ENCODE assay signal across 11 cellular contexts in genomic region chr7:139094030-139094429, GRCh38. TPM values are rescaled to one million over a fixed set of nuclear protein-coding genes. Genes with fewer than 3 reads are reported as not detected.
DNase-seq lines count a peak whose midpoint lies in the region; ATAC-seq lines count a peak whose summit lies in the region.
"Had no signal": no experiment of that assay in that cellular context is flagged by ENCODE, and none has a peak within 500 bp of the region (broad histone marks: within the 10 kb centered on the region; RNA-seq: fewer than 3 reads in every experiment).

No MANE protein-coding gene starts in this region.

- no peaks in the 10 kb centered on the region for H3K9me3 Mint-ChIP-seq in IgD-negative memory B cell
- peaks cover 5% of the 10 kb centered on the region for H3K9me3 Mint-ChIP-seq in activated naive CD8-positive, alpha-beta T cell treated with anti-CD3 and anti-CD28 coated beads, Interleukin-2, amount 50 U/mL, for 24 hours
- no peaks in the 10 kb centered on the region for H3K9me3 Mint-ChIP-seq in natural killer cell treated with Interleukin-12 subunit alpha and Interleukin-12 subunit beta and Interleukin-15 and Interleukin-18, amount 100 ng/mL, for 72 hours

- ATAC-seq in activated naive CD8-positive, alpha-beta T cell treated with anti-CD3 and anti-CD28 coated beads, Interleukin-2, amount 50 U/mL, for 24 hours: no peak
- no peak for ATAC-seq in natural killer cell treated with Interleukin-12 subunit alpha and Interleukin-12 subunit beta and Interleukin-15 and Interleukin-18, amount 100 ng/mL, for 72 hours
- ATAC-seq in GM19395 (IDR thresholded peaks at IDR 0.05; ENCODE audit: unreplicated experiment) (no peak), GM19023 (IDR thresholded peaks at IDR 0.05; ENCODE audit: unreplicated experiment) (no peak)

- peak overlapping the region; percentile 70 to 88 (median 83); a peak in 21 of 22 replicates for H3K4me2 ChIP-seq in BLaER1 treated with 17β-estradiol and CSF1 and Interleukin-3, amounts not matched to agents 10 nM and 100 nM
- H3K4me2 ChIP-seq: PC-9 had no signal

- DNase-seq in activated naive CD8-positive, alpha-beta T cell treated with anti-CD3 and anti-CD28 coated beads, Interleukin-2, amount 50 U/mL, for 24 hours: no peak
- no peak for DNase-seq in natural killer cell treated with Interleukin-12 subunit alpha and Interleukin-12 subunit beta and Interleukin-15 and Interleukin-18, amount 100 ng/mL, for 72 hours (ENCODE audit: low spot score)
- DNase-seq in dermis blood vessel endothelial cell (no peak), NCI-H774 (lab: John Stamatoyannopoulos, UW) (no peak)
- DNase-seq: MM.1S, PC-9 had no signal

- H3K4me1 ChIP-seq in BLaER1 treated with 17β-estradiol and CSF1 and Interleukin-3, amounts not matched to agents 10 nM and 100 nM: peaks cover 43 to 83% (median 50%) of the 10 kb centered on the region in 10 experiments

- H4K20me1 ChIP-seq in BLaER1 treated with 17β-estradiol and CSF1 and Interleukin-3, amounts not matched to agents 10 nM and 100 nM: peaks cover 25 to 97% (median 85%) of the 10 kb centered on the region in 11 experiments

- no peaks in the 10 kb centered on the region for H3K27me3 ChIP-seq in BLaER1 treated with 17β-estradiol and CSF1 and Interleukin-3, amounts not matched to agents 10 nM and 100 nM

- H3K4me3 ChIP-seq in BLaER1 treated with 17β-estradiol and CSF1 and Interleukin-3, amounts not matched to agents 10 nM and 100 nM: no peak overlapping the region
- H3K4me3 ChIP-seq: PC-9 had no signal

- H3K9me3 ChIP-seq in BLaER1 treated with 17β-estradiol and CSF1 and Interleukin-3, amounts not matched to agents 10 nM and 100 nM (replicated peaks in 1 of 11): peaks cover 17 to 56% (median 39%) of the 10 kb centered on the region in 11 experiments; a peak in 21 of 22 replicates

- no peaks in the 10 kb centered on the region for H3K27me3 Mint-ChIP-seq in IgD-negative memory B cell
- H3K27me3 Mint-ChIP-seq in activated naive CD8-positive, alpha-beta T cell treated with anti-CD3 and anti-CD28 coated beads, Interleukin-2, amount 50 U/mL, for 24 hours: no peaks in the 10 kb centered on the region
- no peaks in the 10 kb centered on the region for H3K27me3 Mint-ChIP-seq in natural killer cell treated with Interleukin-12 subunit alpha and Interleukin-12 subunit beta and Interleukin-15 and Interleukin-18, amount 100 ng/mL, for 72 hours

- peaks cover 4% of the 10 kb centered on the region for H3K36me3 Mint-ChIP-seq in IgD-negative memory B cell
- peaks cover 66% of the 10 kb centered on the region for H3K36me3 Mint-ChIP-seq in activated naive CD8-positive, alpha-beta T cell treated with anti-CD3 and anti-CD28 coated beads, Interleukin-2, amount 50 U/mL, for 24 hours (ENCODE audit: low read depth)
- H3K36me3 Mint-ChIP-seq in natural killer cell treated with Interleukin-12 subunit alpha and Interleukin-12 subunit beta and Interleukin-15 and Interleukin-18, amount 100 ng/mL, for 72 hours: peaks cover 20% of the 10 kb centered on the region

- H3K36me3 ChIP-seq in BLaER1 treated with 17β-estradiol and CSF1 and Interleukin-3, amounts not matched to agents 10 nM and 100 nM: peaks cover 60 to 97% (median 86%) of the 10 kb centered on the region in 11 experiments

- H3K4me1 Mint-ChIP-seq in IgD-negative memory B cell: peaks cover 27 to 57% (median 29%) of the 10 kb centered on the region in 3 donors
- H3K4me1 Mint-ChIP-seq in activated naive CD8-positive, alpha-beta T cell treated with anti-CD3 and anti-CD28 coated beads, Interleukin-2, amount 50 U/mL, for 24 hours: peaks cover 89% of the 10 kb centered on the region
- H3K4me1 Mint-ChIP-seq in natural killer cell treated with Interleukin-12 subunit alpha and Interleukin-12 subunit beta and Interleukin-15 and Interleukin-18, amount 100 ng/mL, for 72 hours (ENCODE audit: low read depth in 2 of 2): peaks cover 56 to 61% of the 10 kb centered on the region in 2 donors

- peak overlapping the region in 4 of 11 experiments; percentile 39 to 67 (median 63); a peak in 5 of 22 replicates for H3K9ac ChIP-seq in BLaER1 treated with 17β-estradiol and CSF1 and Interleukin-3, amounts not matched to agents 10 nM and 100 nM

- H3K4me3 Mint-ChIP-seq in IgD-negative memory B cell: peak overlapping the region; percentile 75 to 88 (median 80)
- H3K4me3 Mint-ChIP-seq in activated naive CD8-positive, alpha-beta T cell treated with anti-CD3 and anti-CD28 coated beads, Interleukin-2, amount 50 U/mL, for 24 hours: peak overlapping the region; percentile 77
- peak overlapping the region; percentile 74 for H3K4me3 Mint-ChIP-seq in natural killer cell treated with Interleukin-12 subunit alpha and Interleukin-12 subunit beta and Interleukin-15 and Interleukin-18, amount 100 ng/mL, for 72 hours
- H3K4me3 Mint-ChIP-seq: neural crest cell had no signal

- peak overlapping the region in 10 of 11 experiments; percentile 50 to 82 (median 71); a peak in 16 of 22 replicates for H3K27ac ChIP-seq in BLaER1 treated with 17β-estradiol and CSF1 and Interleukin-3, amounts not matched to agents 10 nM and 100 nM
- H3K27ac ChIP-seq: PC-9 had no signal

- H3K27ac Mint-ChIP-seq in IgD-negative memory B cell: peak overlapping the region; percentile 85 to 97 (median 97)
- peak overlapping the region; percentile 92 for H3K27ac Mint-ChIP-seq in activated naive CD8-positive, alpha-beta T cell treated with anti-CD3 and anti-CD28 coated beads, Interleukin-2, amount 50 U/mL, for 24 hours
- peak overlapping the region; percentile 80 to 97 for H3K27ac Mint-ChIP-seq in natural killer cell treated with Interleukin-12 subunit alpha and Interleukin-12 subunit beta and Interleukin-15 and Interleukin-18, amount 100 ng/mL, for 72 hours

RNA-seq across cellular contexts. Expression of gene ZC3HAV1, which starts 15.5 kb away (rescaled TPM):
- polyA plus RNA-seq in IgD-negative memory B cell: 93.1 TPM
- total RNA-seq in natural killer cell treated with Interleukin-12 subunit alpha and Interleukin-12 subunit beta and Interleukin-15 and Interleukin-18, amount 100 ng/mL, for 72 hours: 100 to 1,000 TPM in 1 of 2 donors, 10 to 100 TPM in 1; 88.2 to 104 TPM
- 44.6 and 73.2 TPM in 2 replicates for total RNA-seq in dermis blood vessel endothelial cell

RNA-seq across cellular contexts. Expression of gene ZC3HAV1L, which starts 58.2 kb away (rescaled TPM):
- 0.80 TPM for polyA plus RNA-seq in IgD-negative memory B cell
- total RNA-seq in natural killer cell treated with Interleukin-12 subunit alpha and Interleukin-12 subunit beta and Interleukin-15 and Interleukin-18, amount 100 ng/mL, for 72 hours: 1 to 10 TPM; 3.7 to 8.7 TPM
- 16.4 and 20.8 TPM in 2 replicates for total RNA-seq in dermis blood vessel endothelial cell
